8 cellular contexts compared by ENCODE assay signal in genomic region chr9:17578577-17578910, GRCh38. TPM values are rescaled to one million over a fixed set of nuclear protein-coding genes. Genes with fewer than 3 reads are reported as not detected.
A peak's percentile ranks its signal among the peaks of the same experiment; 100 is the strongest.
DNase-seq lines count a peak whose midpoint lies in the region; ATAC-seq and TF ChIP-seq lines count a peak whose summit lies in the region.
"Had no signal": no experiment of that assay in that cellular context is flagged by ENCODE, and none has a peak within 500 bp of the region (broad histone marks: within the 10 kb centered on the region; RNA-seq: fewer than 3 reads in every experiment).

No MANE protein-coding gene starts in this region.

- H3K27ac ChIP-seq in stomach = peak overlapping the region in 4 of 5 donors; percentile 60 to 78 (median 64)

- in situ Hi-C loops in GM13977 (cut with MboI; ENCODE audit: low pct_unique_long_range_greater_than_20kb, low sequenced_read_pairs, unreplicated experiment) = no loop called here

- H3K9me3 ChIP-seq in adipocyte (ENCODE audit: control insufficient read depth, low read length) = no peaks in the 10 kb centered on the region
- H3K9me3 ChIP-seq in stomach = no peaks in the 10 kb centered on the region

- no peak for DNase-seq in adipocyte (ENCODE audit: low read depth)
- DNase-seq in left lobe of liver (ENCODE audit: low spot score) = no peak
- no peak for DNase-seq in stomach
- no peak for DNase-seq in GM13977 (ENCODE audit: low spot score)
- no peak for DNase-seq in NCI-H2171 treated with DMSO at 0.1 percent for 48 hours (lab: John Stamatoyannopoulos, UW)
- no peak for DNase-seq in hippocampal formation (lab: John Stamatoyannopoulos, UW)
- DNase-seq: NK-92 treated with Interleukin-12 subunit alpha and Interleukin-12 subunit beta, amount 100 ng/mL, for 24 hours had no signal

- TF ChIP-seq EP300 in stomach (IDR thresholded peaks at IDR 0.05) = no peak

- H3K27me3 ChIP-seq in adipocyte (replicated peaks; ENCODE audit: control insufficient read depth, insufficient read depth, low read length) (peaks cover 54% of the 10 kb centered on the region), stomach (peaks cover 0 to 34% (median 25%) of the 10 kb centered on the region in 3 donors)

- H3K9ac ChIP-seq in adipocyte (ENCODE audit: low read length) = no peak overlapping the region

- intact Hi-C loops in stomach (cut with DNase I; ENCODE audit: low total_unique reads) = no loop called here

- peak; percentile 18 for ATAC-seq in HG03432 (IDR thresholded peaks at IDR 0.05; ENCODE audit: unreplicated experiment)
- ATAC-seq in left lobe of liver = peak; percentile 58

- no peaks in the 10 kb centered on the region for H3K36me3 ChIP-seq in adipocyte (ENCODE audit: control insufficient read depth, insufficient read depth, low read length, severe bottlenecking)
- H3K36me3 ChIP-seq in stomach = no peaks in the 10 kb centered on the region

- H3K4me3 ChIP-seq in adipocyte (ENCODE audit: low read length) (peak overlapping the region; percentile 74), stomach (peak overlapping the region; percentile 59 to 64 (median 64))

- no peak for TF ChIP-seq POLR2A in stomach (IDR thresholded peaks at IDR 0.05)

- WGBS in stomach, 5 donors = 1 to 15% (median 2%) methylated on average over 4 to 17 of the region's 17 CpGs

- H3K4me1 ChIP-seq in adipocyte (ENCODE audit: control insufficient read depth, insufficient read depth, low read length) (no peaks in the 10 kb centered on the region), stomach (peaks cover 0 to 21% (median 17%) of the 10 kb centered on the region in 4 donors)

- no peak for TF ChIP-seq CTCF in stomach (IDR thresholded peaks at IDR 0.05)
- no peak for TF ChIP-seq CTCF in GM13977 (IDR thresholded peaks at IDR 0.05; ENCODE audit: extremely low read depth, insufficient read depth, missing control alignments)

RNA-seq across cellular contexts. Expression of gene SH3GL2, which starts 0.3 kb away (rescaled TPM):
- not detected for total RNA-seq in left lobe of liver
- total RNA-seq in stomach = 10 to 100 TPM in 1 of 5 donors, 1 to 10 TPM in 2, under 1 TPM in 1, not detected in 1; 0.89 to 17.5 (median 6.1) TPM
- polyA plus RNA-seq in stomach = 1 to 10 TPM; 3.0 to 8.2 (median 8.0) TPM
